9 cellular contexts compared by ENCODE assay signal in the genomic region with DNA sequence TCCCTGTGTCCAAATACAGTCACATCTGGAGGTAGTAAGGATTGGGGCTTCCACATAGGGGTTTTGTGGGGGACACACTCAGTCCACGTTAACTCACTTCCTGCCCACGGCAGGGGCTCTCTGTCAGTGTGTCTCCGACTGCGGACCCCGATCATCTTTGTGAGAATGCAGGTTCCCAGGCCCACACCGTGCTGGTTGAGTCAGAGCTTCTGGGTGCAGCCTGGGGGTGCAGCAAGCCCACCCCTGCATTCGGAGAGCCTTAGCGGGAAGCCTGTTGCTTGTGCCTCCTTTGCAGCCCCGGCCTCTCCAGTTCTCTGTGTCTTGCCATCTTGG. TPM values are rescaled to one million over a fixed set of nuclear protein-coding genes. Genes with fewer than 3 reads are reported as not detected.
DNase-seq lines count a peak whose midpoint lies in the region; ATAC-seq and TF ChIP-seq lines count a peak whose summit lies in the region.
"Had no signal": no experiment of that assay in that cellular context is flagged by ENCODE, and none has a peak within 500 bp of the region (broad histone marks: within the 10 kb centered on the region; RNA-seq: fewer than 3 reads in every experiment).

No MANE protein-coding gene starts in this region.

- H3K27me3 ChIP-seq in Loucy (ENCODE audit: insufficient read depth, low read length, poor library complexity, severe bottlenecking) (no peaks in the 10 kb centered on the region), psoas muscle (ENCODE audit: insufficient read depth in 3 of 3, low read length in 2 of 3) (no peaks in the 10 kb centered on the region)
- no peaks in the 10 kb centered on the region for H3K27me3 ChIP-seq in effector memory CD4-positive, alpha-beta T cell (replicated peaks; ENCODE audit: control insufficient read depth, insufficient read depth, low read length, poor library complexity, severe bottlenecking)

- peaks cover 76% of the 10 kb centered on the region for H3K4me1 Mint-ChIP-seq in Calu3 (ENCODE audit: low read depth, unreplicated experiment)

- H3K9me3 ChIP-seq in Loucy (ENCODE audit: insufficient read depth, low read depth, low read length) (no peaks in the 10 kb centered on the region; the same call in 1 of the 2 replicates), psoas muscle (peaks cover 5% of the 10 kb centered on the region)
- H3K9me3 ChIP-seq in effector memory CD4-positive, alpha-beta T cell (ENCODE audit: control insufficient read depth, low read length): no peaks in the 10 kb centered on the region

- WGBS in psoas muscle, 3 donors: 74 to 75% (median 75%) methylated on average over 9 of the region's 9 CpGs

- H2AFZ ChIP-seq in Loucy (ENCODE audit: low read length): no peak overlapping the region

- no peaks in the 10 kb centered on the region for H3K9me3 Mint-ChIP-seq in Calu3 (ENCODE audit: low read depth, unreplicated experiment)

- H3K27me3 Mint-ChIP-seq in Calu3 (ENCODE audit: unreplicated experiment): no peaks in the 10 kb centered on the region

- ATAC-seq in psoas muscle (no peak), GM21360 (IDR thresholded peaks at IDR 0.05; ENCODE audit: unreplicated experiment) (no peak)

- H3K36me3 Mint-ChIP-seq in Calu3 (ENCODE audit: insufficient read depth, unreplicated experiment): peaks cover 18% of the 10 kb centered on the region

- intact Hi-C loops in Calu3 (cut with micrococcal nuclease; ENCODE audit: unreplicated experiment) (no loop called here), psoas muscle (cut with DNase I) (no loop called here)

- TF ChIP-seq CTCF in Calu3 (IDR thresholded peaks at IDR 0.05; ENCODE audit: unreplicated experiment) (no peak), Loucy (conservative IDR thresholded peaks at IDR 0.05; ENCODE audit: low read length) (no peak), psoas muscle (IDR thresholded peaks at IDR 0.05) (no peak)

- H3K4me1 ChIP-seq in Loucy (ENCODE audit: insufficient read depth, low read length, poor library complexity, severe bottlenecking) (peaks cover 73% of the 10 kb centered on the region), psoas muscle (peaks cover 18% of the 10 kb centered on the region)
- peaks cover 33% of the 10 kb centered on the region for H3K4me1 ChIP-seq in effector memory CD4-positive, alpha-beta T cell (ENCODE audit: control insufficient read depth, insufficient read depth, low read length, poor library complexity, severe bottlenecking)

- DNase-seq in Calu3 (no peak), psoas muscle (no peak), kidney glomerular epithelial cell (lab: John Stamatoyannopoulos, UW) (no peak), NAMALWA (ENCODE audit: low spot score) (no peak), NCI-H774 (lab: John Stamatoyannopoulos, UW) (no peak)
- DNase-seq in effector memory CD4-positive, alpha-beta T cell: no peak
- DNase-seq: amygdala had no signal

- H3K36me3 ChIP-seq in Loucy (ENCODE audit: insufficient read depth, low read length) (peaks cover 8% of the 10 kb centered on the region; the same call in 1 of the 2 replicates), psoas muscle (ENCODE audit: insufficient read depth in 1 of 2, low read depth in 1 of 2) (no peaks in the 10 kb centered on the region)
- H3K36me3 ChIP-seq in effector memory CD4-positive, alpha-beta T cell (ENCODE audit: control insufficient read depth, insufficient read depth, low read length): no peaks in the 10 kb centered on the region

- no TSS peak for BruUV-seq in Calu3 (replicated peaks; lab: Mats Ljungman, UMichigan)

- H3K4me2 ChIP-seq in Loucy (ENCODE audit: low read depth, low read length, poor library complexity, severe bottlenecking): peak overlapping the region; percentile 82

- peak overlapping the region; percentile 77 for H3K4me3 Mint-ChIP-seq in Calu3 (ENCODE audit: low read depth, unreplicated experiment)

- H3K4me3 ChIP-seq in Loucy (ENCODE audit: low read length, poor library complexity, severe bottlenecking): peak overlapping the region; percentile 70
- H3K4me3 ChIP-seq in effector memory CD4-positive, alpha-beta T cell (ENCODE audit: insufficient read depth, low read depth, low read length, poor library complexity, severe bottlenecking): peak overlapping the region; percentile 64
- peak overlapping the region; percentile 5 for H3K4me3 ChIP-seq in psoas muscle

- peak overlapping the region; percentile 86 for H3K27ac ChIP-seq in effector memory CD4-positive, alpha-beta T cell (ENCODE audit: insufficient read depth, low read length, poor library complexity, severe bottlenecking)
- no peak overlapping the region for H3K27ac ChIP-seq in psoas muscle

- H3K9ac ChIP-seq in Loucy (ENCODE audit: low read depth, low read length, poor library complexity, severe bottlenecking): peak overlapping the region; percentile 71

- no peaks in the 10 kb centered on the region for H4K20me1 ChIP-seq in Loucy (ENCODE audit: insufficient read depth, low read length, poor library complexity, severe bottlenecking)

- H3K79me2 ChIP-seq in Loucy (ENCODE audit: insufficient read depth, low read length): peaks cover 96% of the 10 kb centered on the region

- peak overlapping the region; percentile 93 for H3K27ac Mint-ChIP-seq in Calu3 (ENCODE audit: unreplicated experiment)

- 0 out of 2 replicates have a peak, but pooled peaks cover 5% of the 10 kb centered on the region for H3F3A ChIP-seq in Loucy (ENCODE audit: low read depth)

- CTCF ChIA-PET in Calu3 (lab: Charles Lee): interaction anchor here (1.1 to 1.5 kb wide), 3 partner anchors 25 to 48 kb away, joined by 3 to 5 read pairs (median 3); a partner anchor contains a TSS

- H3K9me2 ChIP-seq in Loucy (replicated peaks; ENCODE audit: low read depth, low read length): no peaks in the 10 kb centered on the region

RNA-seq across cellular contexts. Expression of a gene that starts 28.0 kb away (rescaled TPM):
- total RNA-seq in Calu3 (2022) (34.0 and 35.1 TPM in 2 replicates), psoas muscle (100 to 1,000 TPM in 1 of 4 donors, 10 to 100 TPM in 3; 16.1 to 101 (median 25.9) TPM)
- 100 to 1,000 TPM in 1 of 3 donors, 10 to 100 TPM in 2; 20.0 to 182 (median 42.9) TPM for polyA plus RNA-seq in psoas muscle

Comparison
In these comparisons a context has a peak if more than half of its experiments do, and no peak if none do; other contexts are left out.
1. H3K4me3 ChIP-seq: peak in every context shown above with its lines; median percentile 70 in Loucy; 64 in effector memory CD4-positive, alpha-beta T cell; 5 in psoas muscle.